ENCODE assay signal across 7 cellular contexts in the genomic region with DNA sequence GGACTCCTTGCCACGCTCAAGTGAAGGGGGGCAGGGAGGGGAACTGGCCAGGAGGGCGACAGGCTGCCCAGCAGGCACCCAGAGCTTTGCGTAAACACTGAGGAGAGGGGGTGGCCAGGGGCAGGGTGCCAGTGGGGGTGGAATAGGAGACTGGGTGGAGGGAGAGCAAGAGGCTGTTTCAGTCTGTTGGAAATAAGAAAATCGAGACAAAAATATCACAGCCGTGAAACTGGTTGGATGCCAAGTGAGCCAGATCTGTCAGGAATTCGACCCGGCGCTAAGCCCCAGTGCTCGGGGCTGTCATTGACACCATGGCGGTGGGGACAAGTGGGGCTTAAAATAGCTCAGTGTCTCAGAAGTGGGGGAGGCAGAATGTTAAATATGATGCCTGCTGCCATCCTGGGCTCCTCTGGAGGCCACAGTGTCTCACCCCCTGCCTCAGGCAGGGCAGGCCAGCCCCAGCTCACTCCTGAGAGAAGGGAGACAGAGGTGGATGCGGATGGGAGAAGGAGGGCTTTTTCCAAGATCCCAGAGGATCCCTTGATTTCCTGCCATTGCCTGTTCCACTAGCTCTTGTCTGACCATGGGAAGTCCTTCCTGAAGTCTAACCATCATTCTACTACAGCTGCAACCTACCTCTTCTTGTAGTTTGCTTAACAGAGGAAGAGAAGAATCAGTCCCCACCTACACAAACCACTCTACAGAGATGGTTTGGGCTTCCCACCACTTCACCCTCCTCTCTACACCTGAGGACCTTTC. TPM values are rescaled to one million over a fixed set of nuclear protein-coding genes. Genes with fewer than 3 reads are reported as not detected.
DNase-seq lines count a peak whose midpoint lies in the region; ATAC-seq and TF ChIP-seq lines count a peak whose summit lies in the region.
"Had no signal": no experiment of that assay in that cellular context is flagged by ENCODE, and none has a peak within 500 bp of the region (broad histone marks: within the 10 kb centered on the region; RNA-seq: fewer than 3 reads in every experiment).

No MANE protein-coding gene starts in this region.

- no peak overlapping the region for H3K23ac ChIP-seq in mesendoderm (ENCODE audit: low read length)

- H3K27ac Mint-ChIP-seq in naive thymus-derived CD4-positive, alpha-beta T cell: peak overlapping the region; percentile 10 to 97 (median 79)

- H3K56ac ChIP-seq in mesendoderm (ENCODE audit: low read length): no peak overlapping the region

- H4K5ac ChIP-seq in mesendoderm (ENCODE audit: low read length): no peak overlapping the region

- no peaks in the 10 kb centered on the region for H3K36me3 ChIP-seq in naive thymus-derived CD4-positive, alpha-beta T cell (ENCODE audit: control insufficient read depth in 2 of 3, insufficient read depth in 3 of 3, low read length in 3 of 3)
- no peaks in the 10 kb centered on the region for H3K36me3 ChIP-seq in mesendoderm (ENCODE audit: control insufficient read depth, insufficient read depth, low read length)

- no peak overlapping the region for H3K9ac ChIP-seq in mesendoderm (ENCODE audit: low read length)

- POLR2A ChIA-PET in naive thymus-derived CD4-positive, alpha-beta T cell (lab: Charles Lee): interaction anchor here (0.8 to 3.7 kb wide), 4 partner anchors 11 to 52 kb away, joined by 3 to 43 read pairs (median 3); a partner anchor contains a TSS

- H2BK120ac ChIP-seq in mesendoderm (ENCODE audit: low read depth, low read length): no peak overlapping the region

- CTCF ChIA-PET in naive thymus-derived CD4-positive, alpha-beta T cell (lab: Charles Lee): interaction anchor here (0.6 to 2.8 kb wide), 5 partner anchors 8 to 106 kb away, joined by 3 to 14 read pairs (median 5); a partner anchor contains a TSS

- H3K79me2 ChIP-seq in mesendoderm (ENCODE audit: control insufficient read depth, insufficient read depth, low read length): no peaks in the 10 kb centered on the region

- intact Hi-C loops in naive thymus-derived CD4-positive, alpha-beta T cell (cut with micrococcal nuclease): loop anchor here in 1 of 2 donors (2.0 kb wide), 1 partner anchor 53 kb away; a partner anchor contains a TSS

- no peak overlapping the region for H2BK5ac ChIP-seq in mesendoderm (ENCODE audit: low read length)

- TF ChIP-seq RAD21 in Ishikawa (IDR thresholded peaks at IDR 0.05; ENCODE audit: low read depth): no peak

- H2AK5ac ChIP-seq in mesendoderm (ENCODE audit: low read length): no peak overlapping the region

- no peak overlapping the region for H3K4me3 ChIP-seq in naive thymus-derived CD4-positive, alpha-beta T cell (ENCODE audit: low read length)
- H3K4me3 ChIP-seq in mesendoderm (ENCODE audit: low read length): no peak overlapping the region

- peaks cover 45 to 65% of the 10 kb centered on the region in 2 donors for H3K4me1 ChIP-seq in naive thymus-derived CD4-positive, alpha-beta T cell (ENCODE audit: control insufficient read depth in 2 of 2, insufficient read depth in 2 of 2, low read length in 2 of 2)
- no peaks in the 10 kb centered on the region for H3K4me1 ChIP-seq in mesendoderm (ENCODE audit: control insufficient read depth, low read depth, low read length)

- no peaks in the 10 kb centered on the region for H3K27me3 Mint-ChIP-seq in naive thymus-derived CD4-positive, alpha-beta T cell

- no CpG with 5 or more reads among the region's 11 CpGs for WGBS in mesendoderm (ENCODE audit: extremely low coverage, insufficient coverage, low lambda C conversion rate)

- no peaks in the 10 kb centered on the region for H3K9me3 Mint-ChIP-seq in naive thymus-derived CD4-positive, alpha-beta T cell

- no peak overlapping the region for H4K8ac ChIP-seq in mesendoderm (ENCODE audit: low read depth, low read length)

- H3K4me1 Mint-ChIP-seq in naive thymus-derived CD4-positive, alpha-beta T cell: peaks cover 33 to 62% (median 53%) of the 10 kb centered on the region in 7 donors

- no peaks in the 10 kb centered on the region for H3K27me3 ChIP-seq in naive thymus-derived CD4-positive, alpha-beta T cell (ENCODE audit: control insufficient read depth in 2 of 2, insufficient read depth in 2 of 2, low read length in 2 of 2)
- H3K27me3 ChIP-seq in mesendoderm (ENCODE audit: insufficient read depth, low read length, poor library complexity): no peaks in the 10 kb centered on the region

- H3K4ac ChIP-seq in mesendoderm (ENCODE audit: low read depth, low read length): no peak overlapping the region

- H3K27ac ChIP-seq in angular gyrus (ENCODE audit: low read depth, low read length): peak overlapping the region; percentile 29
- H3K27ac ChIP-seq in naive thymus-derived CD4-positive, alpha-beta T cell (ENCODE audit: low read depth, low read length): no peak overlapping the region
- no peak overlapping the region for H3K27ac ChIP-seq in mesendoderm (ENCODE audit: low read depth, low read length)

- TF ChIP-seq EP300 in Ishikawa (IDR thresholded peaks at IDR 0.05; ENCODE audit: borderline replicate concordance): no peak

- no peaks in the 10 kb centered on the region for H3K79me1 ChIP-seq in mesendoderm (ENCODE audit: low read length)

- no peaks in the 10 kb centered on the region for H3K9me3 ChIP-seq in naive thymus-derived CD4-positive, alpha-beta T cell (ENCODE audit: control insufficient read depth in 2 of 3, low read length in 3 of 3)

- H2BK15ac ChIP-seq in mesendoderm (replicated peaks; ENCODE audit: low read depth): no peak overlapping the region

- no peak overlapping the region for H3K18ac ChIP-seq in mesendoderm (ENCODE audit: low read length)

- no peak for ATAC-seq in naive thymus-derived CD4-positive, alpha-beta T cell
- no peak for ATAC-seq in GM18909 (IDR thresholded peaks at IDR 0.05; ENCODE audit: poor library complexity, unreplicated experiment)

- H3K4me2 ChIP-seq in mesendoderm (ENCODE audit: low read length): no peak overlapping the region

- no peak for DNase-seq in naive thymus-derived CD4-positive, alpha-beta T cell
- DNase-seq in mesendoderm: no peak
- DNase-seq in islet precursor cell: no peak

- peaks cover 0 to 24% (median 9%) of the 10 kb centered on the region in 5 donors for H3K36me3 Mint-ChIP-seq in naive thymus-derived CD4-positive, alpha-beta T cell

- H3K4me3 Mint-ChIP-seq in naive thymus-derived CD4-positive, alpha-beta T cell: peak overlapping the region in 1 of 10 donors; percentile 57

TF ChIP-seq in Ishikawa, 13 proteins besides CTCF, POLR2A, EP300 and RAD21 (continues in another document):
- TF ChIP-seq, protein P1, sequence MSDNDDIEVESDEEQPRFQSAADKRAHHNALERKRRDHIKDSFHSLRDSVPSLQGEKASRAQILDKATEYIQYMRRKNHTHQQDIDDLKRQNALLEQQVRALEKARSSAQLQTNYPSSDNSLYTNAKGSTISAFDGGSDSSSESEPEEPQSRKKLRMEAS (IDR thresholded peaks at IDR 0.05): no peak
- TF ChIP-seq NFIC (IDR thresholded peaks at IDR 0.05) (peak; percentile 34; the same call in 1 of the 2 replicates), TAF1 (IDR thresholded peaks at IDR 0.05; ENCODE audit: low read depth) (no peak), CREB1 (IDR thresholded peaks at IDR 0.05; ENCODE audit: low read depth) (no peak)
- TF ChIP-seq, protein P2, sequence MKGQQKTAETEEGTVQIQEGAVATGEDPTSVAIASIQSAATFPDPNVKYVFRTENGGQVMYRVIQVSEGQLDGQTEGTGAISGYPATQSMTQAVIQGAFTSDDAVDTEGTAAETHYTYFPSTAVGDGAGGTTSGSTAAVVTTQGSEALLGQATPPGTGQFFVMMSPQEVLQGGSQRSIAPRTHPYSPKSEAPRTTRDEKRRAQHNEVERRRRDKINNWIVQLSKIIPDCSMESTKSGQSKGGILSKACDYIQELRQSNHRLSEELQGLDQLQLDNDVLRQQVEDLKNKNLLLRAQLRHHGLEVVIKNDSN (IDR thresholded peaks at IDR 0.05): no peak

RNA-seq across cellular contexts. Expression of a gene that starts 9.5 kb away (rescaled TPM):
- under 1 TPM in 4 of 5 experiments, not detected in 1; 0.42 to 0.89 (median 0.50) TPM for total RNA-seq in naive thymus-derived CD4-positive, alpha-beta T cell
- polyA plus RNA-seq in naive thymus-derived CD4-positive, alpha-beta T cell: under 1 TPM; 0.36 to 0.48 TPM
- 0.81 TPM for polyA plus RNA-seq in mesendoderm (2013, experiment 1 of 2)
- polyA plus RNA-seq in mesendoderm (2013, experiment 2 of 2): 0.63 TPM
- total RNA-seq: T-helper 1 cell treated with Interleukin-12 subunit alpha and Interleukin-12 subunit beta and Interleukin-4 antibody, amounts not matched to agents 30 ng/mL and 1 ng/mL, for 36 hours had no signal

RNA-seq across cellular contexts. Expression of a gene that starts 10.1 kb away (rescaled TPM):
- total RNA-seq in naive thymus-derived CD4-positive, alpha-beta T cell: 10 to 100 TPM; 26.3 to 39.9 (median 35.1) TPM
- polyA plus RNA-seq in naive thymus-derived CD4-positive, alpha-beta T cell: 10 to 100 TPM; 13.3 to 20.7 TPM
- 8.3 TPM for polyA plus RNA-seq in mesendoderm (2013, experiment 1 of 2)
- polyA plus RNA-seq in mesendoderm (2013, experiment 2 of 2): 7.7 TPM

RNA-seq across cellular contexts. Expression of a gene that starts 12.6 kb away (rescaled TPM):
- 10 to 100 TPM in 1 of 5 experiments, 1 to 10 TPM in 4; 1.7 to 10.5 (median 4.6) TPM for total RNA-seq in naive thymus-derived CD4-positive, alpha-beta T cell
- under 1 TPM in 1 of 2 donors, not detected in 1; 0.12 TPM for polyA plus RNA-seq in naive thymus-derived CD4-positive, alpha-beta T cell
- 0.10 TPM for polyA plus RNA-seq in mesendoderm (2013, experiment 1 of 2)
- polyA plus RNA-seq in mesendoderm (2013, experiment 2 of 2): 0.08 TPM

RNA-seq across cellular contexts. Expression of a gene that starts 22.1 kb away (rescaled TPM):
- total RNA-seq in naive thymus-derived CD4-positive, alpha-beta T cell: 10 to 100 TPM in 1 of 5 experiments, 1 to 10 TPM in 4; 3.6 to 10.5 (median 6.6) TPM
- 1 to 10 TPM in 1 of 2 donors, under 1 TPM in 1; 0.39 to 2.4 TPM for polyA plus RNA-seq in naive thymus-derived CD4-positive, alpha-beta T cell
- 73.2 TPM for polyA plus RNA-seq in mesendoderm (2013, experiment 1 of 2)
- polyA plus RNA-seq in mesendoderm (2013, experiment 2 of 2): 72.9 TPM

RNA-seq across cellular contexts. Expression of a gene that starts 40.8 kb away (rescaled TPM):
- total RNA-seq in naive thymus-derived CD4-positive, alpha-beta T cell: 100 to 1,000 TPM in 2 of 5 experiments, 10 to 100 TPM in 3; 69.8 to 143 (median 99.3) TPM
- polyA plus RNA-seq in naive thymus-derived CD4-positive, alpha-beta T cell: 10 to 100 TPM; 46.7 to 56.9 TPM
- 48.2 TPM for polyA plus RNA-seq in mesendoderm (2013, experiment 1 of 2)
- 45.8 TPM for polyA plus RNA-seq in mesendoderm (2013, experiment 2 of 2)
